9 cellular contexts compared by ENCODE assay signal in genomic region chr1:226132731-226133503, GRCh38. TPM values are rescaled to one million over a fixed set of nuclear protein-coding genes. Genes with fewer than 3 reads are reported as not detected.
DNase-seq lines count a peak whose midpoint lies in the region; ATAC-seq and TF ChIP-seq lines count a peak whose summit lies in the region.
"Had no signal": no experiment of that assay in that cellular context is flagged by ENCODE, and none has a peak within 500 bp of the region (broad histone marks: within the 10 kb centered on the region; RNA-seq: fewer than 3 reads in every experiment).

No MANE protein-coding gene starts in this region.

- H3K27ac Mint-ChIP-seq in Calu3 (ENCODE audit: unreplicated experiment) (peak overlapping the region; percentile 76), WTC11 (peak overlapping the region; percentile 43; the same call in 1 of the 2 replicates)

- TF ChIP-seq CTCF in Calu3 (IDR thresholded peaks at IDR 0.05; ENCODE audit: unreplicated experiment) (no peak), WTC11 (IDR thresholded peaks at IDR 0.05) (no peak)

- H3K27me3 ChIP-seq in mucosa of rectum (ENCODE audit: control insufficient read depth in 2 of 2, insufficient read depth in 2 of 2, low read length in 2 of 2): peaks cover 0 to 2% of the 10 kb centered on the region in 2 donors

- peaks cover 40 to 56% of the 10 kb centered on the region in 2 donors for H3K4me1 ChIP-seq in mucosa of rectum (ENCODE audit: control insufficient read depth in 2 of 2, insufficient read depth in 2 of 2, low read length in 2 of 2)

- intact Hi-C loops in Calu3 (cut with micrococcal nuclease; ENCODE audit: unreplicated experiment): no loop called here

- H3K27ac ChIP-seq in mucosa of rectum (ENCODE audit: low read depth in 2 of 2, low read length in 2 of 2): peak overlapping the region; percentile 73 to 84

- peak overlapping the region in 1 of 2 donors; percentile 41 for H3K4me3 ChIP-seq in mucosa of rectum (ENCODE audit: low read length in 2 of 2)

- no peaks in the 10 kb centered on the region for H3K9me3 Mint-ChIP-seq in Calu3 (ENCODE audit: low read depth, unreplicated experiment)
- peaks cover 6% of the 10 kb centered on the region for H3K9me3 Mint-ChIP-seq in WTC11

- H3K36me3 Mint-ChIP-seq in Calu3 (ENCODE audit: insufficient read depth, unreplicated experiment) (peaks cover 28% of the 10 kb centered on the region), WTC11 (no peaks in the 10 kb centered on the region)

- DNase-seq in Calu3: peak; percentile 75
- no peak for DNase-seq in WTC11 (ENCODE audit: low spot score)
- DNase-seq in stimulated activated CD4-positive, alpha-beta T cell treated with anti-CD3 and anti-CD28 coated beads, Interleukin-4, amount 100 ng/mL, for 4 hours: no peak
- no peak for DNase-seq in UCSD-AML1 (lab: John Stamatoyannopoulos, UW; ENCODE audit: unreplicated experiment)
- DNase-seq: EL had no signal

- H3K27me3 Mint-ChIP-seq in Calu3 (ENCODE audit: unreplicated experiment): no peaks in the 10 kb centered on the region
- H3K27me3 Mint-ChIP-seq in WTC11 (ENCODE audit: low read depth): no peaks in the 10 kb centered on the region

- H3K4me3 Mint-ChIP-seq in Calu3 (ENCODE audit: low read depth, unreplicated experiment) (peak overlapping the region; percentile 24), WTC11 (no peak overlapping the region)

- BruUV-seq in Calu3 (replicated peaks; lab: Mats Ljungman, UMichigan): no TSS peak

- H3K4me1 Mint-ChIP-seq in Calu3 (ENCODE audit: low read depth, unreplicated experiment) (peaks cover 51% of the 10 kb centered on the region), WTC11 (peaks cover 35% of the 10 kb centered on the region)

- ATAC-seq in GM21423 (IDR thresholded peaks at IDR 0.05; ENCODE audit: unreplicated experiment) (peak; percentile 35), WTC11 (no peak), GM19328 (IDR thresholded peaks at IDR 0.05; ENCODE audit: unreplicated experiment) (no peak), HG03175 (IDR thresholded peaks at IDR 0.05; ENCODE audit: unreplicated experiment) (no peak)

- CTCF ChIA-PET in Calu3 (lab: Charles Lee): interaction anchor here (0.9 to 2.0 kb wide), 6 partner anchors 8 to 71 kb away, joined by 3 to 6 read pairs (median 4); partner anchors contain the start of gene H3-3A
- CTCF ChIA-PET in WTC11 (lab: Charles Lee): interaction anchor here (0.9 to 1.7 kb wide), 7 partner anchors 8 to 201 kb away, joined by 3 to 16 read pairs (median 5); no protein-coding TSS in a partner anchor

- POLR2A ChIA-PET in WTC11 (lab: Charles Lee): no interaction called here

- no peaks in the 10 kb centered on the region for H3K36me3 ChIP-seq in mucosa of rectum (ENCODE audit: control insufficient read depth in 2 of 2, insufficient read depth in 2 of 2, low read length in 2 of 2)

- no peaks in the 10 kb centered on the region for H3K9me3 ChIP-seq in mucosa of rectum (ENCODE audit: control insufficient read depth in 2 of 2, low read length in 2 of 2)

- H3K9ac ChIP-seq in mucosa of rectum (ENCODE audit: low read depth in 1 of 2, low read length in 2 of 2): peak overlapping the region; percentile 32 to 41

TF ChIP-seq in WTC11, 78 proteins besides CTCF, POLR2A, EP300 and RAD21:
- TF ChIP-seq, protein P1, sequence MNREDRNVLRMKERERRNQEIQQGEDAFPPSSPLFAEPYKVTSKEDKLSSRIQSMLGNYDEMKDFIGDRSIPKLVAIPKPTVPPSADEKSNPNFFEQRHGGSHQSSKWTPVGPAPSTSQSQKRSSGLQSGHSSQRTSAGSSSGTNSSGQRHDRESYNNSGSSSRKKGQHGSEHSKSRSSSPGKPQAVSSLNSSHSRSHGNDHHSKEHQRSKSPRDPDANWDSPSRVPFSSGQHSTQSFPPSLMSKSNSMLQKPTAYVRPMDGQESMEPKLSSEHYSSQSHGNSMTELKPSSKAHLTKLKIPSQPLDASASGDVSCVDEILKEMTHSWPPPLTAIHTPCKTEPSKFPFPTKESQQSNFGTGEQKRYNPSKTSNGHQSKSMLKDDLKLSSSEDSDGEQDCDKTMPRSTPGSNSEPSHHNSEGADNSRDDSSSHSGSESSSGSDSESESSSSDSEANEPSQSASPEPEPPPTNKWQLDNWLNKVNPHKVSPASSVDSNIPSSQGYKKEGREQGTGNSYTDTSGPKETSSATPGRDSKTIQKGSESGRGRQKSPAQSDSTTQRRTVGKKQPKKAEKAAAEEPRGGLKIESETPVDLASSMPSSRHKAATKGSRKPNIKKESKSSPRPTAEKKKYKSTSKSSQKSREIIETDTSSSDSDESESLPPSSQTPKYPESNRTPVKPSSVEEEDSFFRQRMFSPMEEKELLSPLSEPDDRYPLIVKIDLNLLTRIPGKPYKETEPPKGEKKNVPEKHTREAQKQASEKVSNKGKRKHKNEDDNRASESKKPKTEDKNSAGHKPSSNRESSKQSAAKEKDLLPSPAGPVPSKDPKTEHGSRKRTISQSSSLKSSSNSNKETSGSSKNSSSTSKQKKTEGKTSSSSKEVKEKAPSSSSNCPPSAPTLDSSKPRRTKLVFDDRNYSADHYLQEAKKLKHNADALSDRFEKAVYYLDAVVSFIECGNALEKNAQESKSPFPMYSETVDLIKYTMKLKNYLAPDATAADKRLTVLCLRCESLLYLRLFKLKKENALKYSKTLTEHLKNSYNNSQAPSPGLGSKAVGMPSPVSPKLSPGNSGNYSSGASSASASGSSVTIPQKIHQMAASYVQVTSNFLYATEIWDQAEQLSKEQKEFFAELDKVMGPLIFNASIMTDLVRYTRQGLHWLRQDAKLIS (CRISPR knock-in tag; IDR thresholded peaks at IDR 0.05; ENCODE audit: borderline replicate concordance): no peak
- no peak for TF ChIP-seq CBFB (CRISPR knock-in tag; IDR thresholded peaks at IDR 0.05; ENCODE audit: low read depth)
- peak; percentile 72 for TF ChIP-seq ZNF423 (CRISPR knock-in tag; IDR thresholded peaks at IDR 0.05)
- no peak for TF ChIP-seq ZNF263 (CRISPR knock-in tag; IDR thresholded peaks at IDR 0.05; ENCODE audit: low read depth)

RNA-seq across cellular contexts. Expression of gene ACBD3, which starts 53.6 kb away (rescaled TPM):
- 50.3 and 51.6 TPM in 2 replicates for total RNA-seq in Calu3 (2022)
- 30.5 to 38.9 TPM (median 31.1 TPM) in 3 replicates for total RNA-seq in WTC11 (2021)
